In the genomic region with DNA sequence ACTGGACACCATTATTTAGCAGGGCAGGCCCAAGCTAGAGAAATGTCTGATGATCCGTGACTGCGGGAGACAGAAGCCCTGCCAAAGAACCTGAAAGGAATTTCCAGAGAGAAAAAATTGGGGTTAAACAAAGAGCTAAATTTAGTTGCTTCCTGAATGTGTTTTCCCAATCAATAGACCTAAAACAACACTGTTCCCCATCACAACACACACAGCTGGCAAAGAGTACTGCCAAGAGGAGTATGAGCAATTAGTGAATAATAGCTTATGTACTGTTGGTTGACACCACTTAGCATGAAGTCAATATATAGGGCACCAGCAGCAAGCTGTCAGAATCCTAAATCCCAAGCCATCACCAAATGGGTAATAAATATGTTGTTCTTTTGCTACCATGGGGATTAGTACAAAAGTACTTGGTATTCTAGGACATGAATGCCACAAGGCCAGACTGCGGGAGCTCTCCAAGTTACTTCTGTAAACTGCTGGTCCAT, we compare ENCODE assay signal across 12 cellular contexts. TPM values are rescaled to one million over a fixed set of nuclear protein-coding genes. Genes with fewer than 3 reads are reported as not detected.
A peak's percentile ranks its signal among the peaks of the same experiment; 100 is the strongest.
DNase-seq lines count a peak whose midpoint lies in the region; ATAC-seq and TF ChIP-seq lines count a peak whose summit lies in the region.
"Had no signal": no experiment of that assay in that cellular context is flagged by ENCODE, and none has a peak within 500 bp of the region (broad histone marks: within the 10 kb centered on the region; RNA-seq: fewer than 3 reads in every experiment).

No MANE protein-coding gene starts in this region.

- H3K9me2 ChIP-seq in PC-3 (replicated peaks; ENCODE audit: low read length), result no peaks in the 10 kb centered on the region
- H3K9me2 ChIP-seq in hepatocyte (replicated peaks; ENCODE audit: insufficient read depth), result no peaks in the 10 kb centered on the region

- no peak overlapping the region for H2AFZ ChIP-seq in PC-3 (ENCODE audit: low read length)
- H2AFZ ChIP-seq in hepatocyte, result no peak overlapping the region

- H3K79me2 ChIP-seq in PC-3 (ENCODE audit: low read length) (no peaks in the 10 kb centered on the region), hepatocyte (peaks cover 62% of the 10 kb centered on the region)

- peaks cover 10% of the 10 kb centered on the region for H3K4me1 ChIP-seq in PC-3 (ENCODE audit: insufficient read depth, low read length)
- H3K4me1 ChIP-seq in stomach smooth muscle (ENCODE audit: control insufficient read depth, insufficient read depth, low read length), result peaks cover 18% of the 10 kb centered on the region
- H3K4me1 ChIP-seq in hepatocyte (ENCODE audit: insufficient read depth), result peaks cover 11% of the 10 kb centered on the region

- WGBS in hepatocyte (ENCODE audit: low lambda C conversion rate, missing lambda C conversion rate), result 83% methylated on average over 3 of the region's 3 CpGs

- no peaks in the 10 kb centered on the region for H3F3A ChIP-seq in PC-3 (ENCODE audit: low read length, unreplicated experiment)

- BruUV-seq in PC-3 (replicated peaks; lab: Mats Ljungman, UMichigan), result no TSS peak

- CTCF ChIA-PET in PC-3 (lab: Charles Lee), result no interaction called here

- intact Hi-C loops in PC-3 (cut with micrococcal nuclease), result loop anchor here (5.0 kb wide), 1 partner anchor 116 kb away; no protein-coding TSS in a partner anchor

- peak; percentile 22 for DNase-seq in NCI-H2227 (lab: John Stamatoyannopoulos, UW; ENCODE audit: unreplicated experiment)
- no peak for DNase-seq in NCI-H2227 treated with DMSO at 0.1 percent for 48 hours (lab: John Stamatoyannopoulos, UW)
- DNase-seq in PC-3, result no peak
- DNase-seq in glomerular visceral epithelial cell (ENCODE audit: extremely low spot score), result peak; percentile 51
- no peak for DNase-seq in SHP77 treated with DMSO at 0.1 percent for 48 hours (lab: John Stamatoyannopoulos, UW)
- DNase-seq in hepatocyte (ENCODE audit: low spot score), result no peak
- DNase-seq: activated CD4-positive, alpha-beta T cell treated with anti-CD3 and anti-CD28 coated beads for 36 hours; activated naive CD4-positive, alpha-beta T cell treated with anti-CD3 and anti-CD28 coated beads, Interleukin-2, amount 50 U/mL, for 16 hours; HFFc6; NCI-H1930 had no signal

- peak; percentile 27 for ATAC-seq in PC-3
- ATAC-seq in GM19467 (IDR thresholded peaks at IDR 0.05; ENCODE audit: unreplicated experiment), result no peak
- ATAC-seq: activated CD4-positive, alpha-beta T cell treated with anti-CD3 and anti-CD28 coated beads for 36 hours had no signal

- TF ChIP-seq CTCF in PC-3 (conservative IDR thresholded peaks at IDR 0.05; ENCODE audit: low read depth, low read length), result no peak
- TF ChIP-seq CTCF in hepatocyte (IDR thresholded peaks at IDR 0.05; ENCODE audit: poor library complexity), result no peak

- no peaks in the 10 kb centered on the region for H4K20me1 ChIP-seq in PC-3 (ENCODE audit: low read length)
- H4K20me1 ChIP-seq in hepatocyte (ENCODE audit: insufficient read depth, poor library complexity, severe bottlenecking), result peaks cover 4% of the 10 kb centered on the region

- peaks cover 10% of the 10 kb centered on the region; the same call in 1 of the 2 replicates for H3K36me3 ChIP-seq in PC-3 (ENCODE audit: low read depth, low read length)
- peaks cover 4 to 6% of the 10 kb centered on the region in 2 donors for H3K36me3 ChIP-seq in stomach smooth muscle (ENCODE audit: control insufficient read depth in 2 of 2, insufficient read depth in 2 of 2, low read length in 2 of 2)
- no peaks in the 10 kb centered on the region for H3K36me3 ChIP-seq in hepatocyte (replicated peaks; ENCODE audit: insufficient read depth, low read depth)

- H3K4me2 ChIP-seq in PC-3 (ENCODE audit: low read length) (no peak overlapping the region), hepatocyte (no peak overlapping the region)

- H3K27ac ChIP-seq in PC-3 (ENCODE audit: low read length), result no peak overlapping the region
- peak overlapping the region; percentile 53 for H3K27ac ChIP-seq in stomach smooth muscle (ENCODE audit: low read length)
- H3K27ac ChIP-seq in hepatocyte, result no peak overlapping the region

- no peak overlapping the region for H3K4me3 ChIP-seq in PC-3 (ENCODE audit: low read length)
- H3K4me3 ChIP-seq in stomach smooth muscle (ENCODE audit: low read length in 2 of 2), result no peak overlapping the region
- H3K4me3 ChIP-seq in hepatocyte, result no peak overlapping the region

- H3K27me3 ChIP-seq in PC-3 (ENCODE audit: low read length) (no peaks in the 10 kb centered on the region), stomach smooth muscle (ENCODE audit: control insufficient read depth in 1 of 2, insufficient read depth in 2 of 2, low read length in 2 of 2) (no peaks in the 10 kb centered on the region), hepatocyte (no peaks in the 10 kb centered on the region)

- H3K9ac ChIP-seq in PC-3 (ENCODE audit: low read length), result no peak overlapping the region
- H3K9ac ChIP-seq in stomach smooth muscle (ENCODE audit: low read length in 2 of 2), result no peak overlapping the region

- POLR2A ChIA-PET in PC-3 (lab: Charles Lee; ENCODE audit: unreplicated experiment), result interaction anchor here (0.6 kb wide), 1 partner anchor 223 kb away, joined by 3 read pairs; no protein-coding TSS in a partner anchor

- H3K9me3 ChIP-seq in PC-3 (ENCODE audit: low read length) (no peaks in the 10 kb centered on the region), stomach smooth muscle (ENCODE audit: control insufficient read depth in 2 of 2, low read length in 2 of 2) (no peaks in the 10 kb centered on the region), hepatocyte (ENCODE audit: low read depth) (no peaks in the 10 kb centered on the region)

RNA-seq across cellular contexts. Expression of gene CLK3, which starts 35.7 kb away (rescaled TPM):
- total RNA-seq in PC-3 (2014; rRNA removed) (56.2 and 64.1 TPM in 2 replicates), hepatocyte (71.3 and 94.6 TPM in 2 replicates)
- 69.0 and 91.7 TPM in 2 replicates for polyA plus RNA-seq in hepatocyte

RNA-seq across cellular contexts. Expression of gene EDC3, which starts 44.5 kb away (rescaled TPM):
- total RNA-seq in PC-3 (2014; rRNA removed) (9.9 and 15.6 TPM in 2 replicates), hepatocyte (11.5 and 15.0 TPM in 2 replicates)
- 21.1 and 31.4 TPM in 2 replicates for polyA plus RNA-seq in hepatocyte

Comparison
In these comparisons a context has a peak if more than half of its experiments do, and no peak if none do; other contexts are left out.
1. DNase-seq: peak in NCI-H2227 (single experiment) and glomerular visceral epithelial cell (single experiment); none in NCI-H2227 treated with DMSO at 0.1 percent for 48 hours (single experiment), PC-3 (single experiment), SHP77 treated with DMSO at 0.1 percent for 48 hours (single experiment) and hepatocyte (single experiment).